In genomic region chr13:30346159-30346788, GRCh38 we compare ENCODE assay signal across 8 cellular contexts. TPM values are rescaled to one million over a fixed set of nuclear protein-coding genes. Genes with fewer than 3 reads are reported as not detected.
A peak's percentile ranks its signal among the peaks of the same experiment; 100 is the strongest.
DNase-seq lines count a peak whose midpoint lies in the region; ATAC-seq and TF ChIP-seq lines count a peak whose summit lies in the region.

No MANE protein-coding gene starts in this region.

- TF ChIP-seq CTCF in Calu3 (IDR thresholded peaks at IDR 0.05; ENCODE audit: unreplicated experiment): no peak
- TF ChIP-seq CTCF in mesothelial cell of epicardium (IDR thresholded peaks at IDR 0.05; ENCODE audit: unreplicated experiment): no peak
- no peak for TF ChIP-seq CTCF in HFFc6 (IDR thresholded peaks at IDR 0.05)
- no peak for TF ChIP-seq CTCF in BE2C (IDR thresholded peaks at IDR 0.05; ENCODE audit: low read depth, low read length)

- no peak overlapping the region for H2BK5ac ChIP-seq in mesenchymal stem cell (ENCODE audit: low read depth, low read length, poor library complexity, severe bottlenecking)

- H2AK5ac ChIP-seq in mesenchymal stem cell (ENCODE audit: low read length, severe bottlenecking): no peak overlapping the region

- H3K4me1 Mint-ChIP-seq in Calu3 (ENCODE audit: low read depth, unreplicated experiment) (peaks cover 35% of the 10 kb centered on the region), mesothelial cell of epicardium (peaks cover 17% of the 10 kb centered on the region), HFFc6 (ENCODE audit: low read depth) (peaks cover 37% of the 10 kb centered on the region)

- H2BK15ac ChIP-seq in mesenchymal stem cell (ENCODE audit: low read depth, poor library complexity, severe bottlenecking): no peak overlapping the region

- no peak overlapping the region for H2BK120ac ChIP-seq in mesenchymal stem cell (ENCODE audit: low read depth, low read length)

- H3K36me3 ChIP-seq in mesenchymal stem cell (ENCODE audit: control insufficient read depth in 1 of 2, insufficient read depth in 2 of 2, low read depth in 1 of 2, low read length in 2 of 2) (no peaks in the 10 kb centered on the region), BE2C (no peaks in the 10 kb centered on the region)

- no peak overlapping the region for H3K27ac Mint-ChIP-seq in Calu3 (ENCODE audit: unreplicated experiment)
- no peak overlapping the region for H3K27ac Mint-ChIP-seq in mesothelial cell of epicardium
- no peak overlapping the region for H3K27ac Mint-ChIP-seq in HFFc6

- H3K23ac ChIP-seq in mesenchymal stem cell (ENCODE audit: low read length in 2 of 2): no peak overlapping the region

- H3K27me3 Mint-ChIP-seq in Calu3 (ENCODE audit: unreplicated experiment) (no peaks in the 10 kb centered on the region), mesothelial cell of epicardium (ENCODE audit: low read depth) (no peaks in the 10 kb centered on the region), HFFc6 (ENCODE audit: insufficient read depth) (peaks cover 2% of the 10 kb centered on the region)

- no peak overlapping the region for H3K4ac ChIP-seq in mesenchymal stem cell (ENCODE audit: low read depth in 1 of 2, low read length in 2 of 2)

- no TSS peak for BruUV-seq in Calu3 (replicated peaks; lab: Mats Ljungman, UMichigan)

- CTCF ChIA-PET in Calu3 (lab: Charles Lee): no interaction called here

- H3K27ac ChIP-seq in mesenchymal stem cell (ENCODE audit: low read length, poor library complexity, severe bottlenecking): no peak overlapping the region

- H3K4me3 ChIP-seq in mesenchymal stem cell (ENCODE audit: insufficient read depth in 1 of 2, low read depth in 1 of 2, low read length in 2 of 2) (no peak overlapping the region), BE2C (ENCODE audit: low read depth, low read length) (no peak overlapping the region)

- H4K8ac ChIP-seq in mesenchymal stem cell (ENCODE audit: low read length): peak overlapping the region; percentile 76

- H3K36me3 Mint-ChIP-seq in Calu3 (ENCODE audit: insufficient read depth, unreplicated experiment): no peaks in the 10 kb centered on the region
- H3K36me3 Mint-ChIP-seq in mesothelial cell of epicardium: no peaks in the 10 kb centered on the region
- peaks cover 3% of the 10 kb centered on the region; the same call in 1 of the 2 replicates for H3K36me3 Mint-ChIP-seq in HFFc6 (ENCODE audit: low read depth)

- no peaks in the 10 kb centered on the region for H3K79me1 ChIP-seq in mesenchymal stem cell (replicated peaks; ENCODE audit: low read length, poor library complexity, severe bottlenecking)

- intact Hi-C loops in Calu3 (cut with micrococcal nuclease; ENCODE audit: unreplicated experiment): no loop called here

- H4K91ac ChIP-seq in mesenchymal stem cell (ENCODE audit: low read length): no peak overlapping the region

- peak; percentile 85 for ATAC-seq in HG02870 (IDR thresholded peaks at IDR 0.05; ENCODE audit: unreplicated experiment)

- no peaks in the 10 kb centered on the region for H3K9me3 Mint-ChIP-seq in Calu3 (ENCODE audit: low read depth, unreplicated experiment)
- H3K9me3 Mint-ChIP-seq in mesothelial cell of epicardium: no peaks in the 10 kb centered on the region
- H3K9me3 Mint-ChIP-seq in HFFc6: no peaks in the 10 kb centered on the region

- H3K4me3 Mint-ChIP-seq in Calu3 (ENCODE audit: low read depth, unreplicated experiment) (no peak overlapping the region), mesothelial cell of epicardium (no peak overlapping the region), HFFc6 (no peak overlapping the region)

- no peak overlapping the region for H3K14ac ChIP-seq in mesenchymal stem cell (ENCODE audit: low read length in 2 of 2)

- DNase-seq in Calu3 (peak; percentile 16), mesenchymal stem cell (no peak), mesothelial cell of epicardium (ENCODE audit: low spot score in 2 of 2, unreplicated experiment in 2 of 2) (no peak), HFFc6 (no peak), BE2C (no peak), DMS53 (lab: John Stamatoyannopoulos, UW) (no peak)
- peak; percentile 15 to 16 for DNase-seq in activated CD4-positive, alpha-beta T cell treated with anti-CD3 and anti-CD28 coated beads, Interleukin-2, amount 50 U/mL, for 24 hours (ENCODE audit: low read depth in 1 of 2, low spot score in 1 of 2)

- H2AFZ ChIP-seq in mesenchymal stem cell (ENCODE audit: low read depth, low read length): no peak overlapping the region

- no peaks in the 10 kb centered on the region for H3K27me3 ChIP-seq in mesenchymal stem cell (ENCODE audit: control insufficient read depth in 1 of 2, insufficient read depth in 1 of 2, low read length in 2 of 2)
- H3K27me3 ChIP-seq in BE2C: no peaks in the 10 kb centered on the region

- no peak overlapping the region for H3K4me2 ChIP-seq in mesenchymal stem cell (ENCODE audit: low read length, poor library complexity, severe bottlenecking)

- H3K4me1 ChIP-seq in mesenchymal stem cell (ENCODE audit: control insufficient read depth, insufficient read depth, low read depth, low read length): peaks cover 3% of the 10 kb centered on the region
- no peaks in the 10 kb centered on the region; the same call in 1 of the 2 replicates for H3K4me1 ChIP-seq in BE2C

- H2BK12ac ChIP-seq in mesenchymal stem cell (ENCODE audit: low read length in 2 of 2): no peak overlapping the region

- H3K9me3 ChIP-seq in mesenchymal stem cell (ENCODE audit: control insufficient read depth, low read length) (no peaks in the 10 kb centered on the region), BE2C (no peaks in the 10 kb centered on the region)

- H3K9ac ChIP-seq in mesenchymal stem cell (ENCODE audit: low read length): no peak overlapping the region

- no peak overlapping the region for H3K18ac ChIP-seq in mesenchymal stem cell (ENCODE audit: low read depth in 1 of 2, low read length in 2 of 2)

- 96% methylated on average over 5 of the region's 5 CpGs for WGBS in mesenchymal stem cell

RNA-seq across cellular contexts. Expression of gene KATNAL1, which starts 38.9 kb away (rescaled TPM):
- total RNA-seq in Calu3 (2022) (4.3 and 5.1 TPM in 2 replicates), mesothelial cell of epicardium (26.0 to 30.5 TPM (median 26.8 TPM) in 3 replicates)
- polyA plus RNA-seq in mesenchymal stem cell (2013, experiment 1 of 2): 9.6 TPM
- 11.5 TPM for polyA plus RNA-seq in mesenchymal stem cell (2013, experiment 2 of 2)
- 10 to 100 TPM; 48.2 to 71.4 (median 61.2) TPM for total RNA-seq in HFFc6 (2021; fragmentation: NEBNext Ultra II Directional; extraction: Animal tissue kit (Norgen Biotek cat#: 25700))
- 5.9 TPM for polyA plus RNA-seq in BE2C (2012; ENCODE audit: insufficient read depth, insufficient read length, low read depth)

Comparison
In these comparisons a context has a peak if more than half of its experiments do, and no peak if none do; other contexts are left out.
1. DNase-seq: peak in Calu3 (single experiment) and activated CD4-positive, alpha-beta T cell treated with anti-CD3 and anti-CD28 coated beads, Interleukin-2, amount 50 U/mL, for 24 hours (2 of 2); none in mesenchymal stem cell (single experiment), mesothelial cell of epicardium (0 of 2), HFFc6 (single experiment), BE2C (single experiment) and DMS53 (single experiment).